4 cellular contexts compared by ENCODE assay signal in the genomic region with DNA sequence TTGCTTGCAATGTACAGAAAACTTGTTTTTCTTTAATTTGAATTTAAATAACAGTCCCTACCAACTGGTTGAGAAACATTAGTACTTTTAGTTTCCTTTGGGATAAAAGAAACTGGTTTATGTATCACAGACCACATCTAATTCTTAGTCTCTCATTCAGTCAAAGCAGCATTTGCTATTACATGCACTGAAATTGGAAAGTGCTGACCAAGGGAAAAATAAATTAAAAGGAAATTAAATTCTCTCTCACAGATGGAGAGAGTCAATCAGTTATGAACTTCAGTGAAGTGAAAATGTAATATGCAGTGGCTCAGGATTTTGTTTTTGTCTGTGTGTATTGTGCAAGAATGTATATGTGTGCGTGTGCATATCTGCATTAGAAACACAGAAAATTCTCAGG.
TF ChIP-seq lines count a peak whose summit lies in the region.

No MANE protein-coding gene starts in this region.

TF ChIP-seq in HepG2, 621 proteins besides CTCF, POLR2A, EP300 and RAD21:
- TF ChIP-seq JUNB (CRISPR knock-in tag; IDR thresholded peaks at IDR 0.05; ENCODE audit: borderline replicate concordance), result no peak
- peak; percentile 83 for TF ChIP-seq MAFF (IDR thresholded peaks at IDR 0.05; ENCODE audit: low read depth, low read length)
- TF ChIP-seq ZNF337 (CRISPR knock-in tag; IDR thresholded peaks at IDR 0.05; ENCODE audit: borderline replicate concordance, low read depth), result no peak
- TF ChIP-seq MLXIP (CRISPR knock-in tag; IDR thresholded peaks at IDR 0.05; ENCODE audit: borderline replicate concordance), result no peak
- TF ChIP-seq MAFK (conservative IDR thresholded peaks at IDR 0.05 in 1 of 2, IDR thresholded peaks at IDR 0.05 in 1 of 2; ENCODE audit: low read length in 2 of 2), result peak; percentile 80 to 92; a peak in 3 of 4 replicates
- no peak for TF ChIP-seq BHLHE40 (IDR thresholded peaks at IDR 0.05; ENCODE audit: low read length)

TF ChIP-seq in A549, 52 proteins besides CTCF, POLR2A, EP300 and RAD21:
- TF ChIP-seq CBX2 (IDR thresholded peaks at IDR 0.05; ENCODE audit: borderline replicate concordance, low read depth) (no peak), ELK1 (IDR thresholded peaks at IDR 0.05; ENCODE audit: low read depth, low read length) (no peak), MAZ (IDR thresholded peaks at IDR 0.05; ENCODE audit: borderline replicate concordance, low read depth, low read length) (no peak), E2F6 (IDR thresholded peaks at IDR 0.05; ENCODE audit: borderline replicate concordance, low read depth) (no peak), MAFK (IDR thresholded peaks at IDR 0.05; ENCODE audit: partially characterized antibody) (peak; percentile 87), HEYL (CRISPR knock-in tag; IDR thresholded peaks at IDR 0.05) (no peak)

TF ChIP-seq in IMR-90, 13 proteins besides CTCF, POLR2A, EP300 and RAD21:
- TF ChIP-seq CHD1 (IDR thresholded peaks at IDR 0.05; ENCODE audit: low read depth, low read length) (no peak), MAFK (IDR thresholded peaks at IDR 0.05; ENCODE audit: low read depth, low read length) (peak; percentile 89), CEBPB (IDR thresholded peaks at IDR 0.05; ENCODE audit: low read depth, low read length) (0 out of 2 replicates have a peak, but pooled peaks have one; percentile 15)

TF ChIP-seq in H1, 55 proteins besides CTCF, POLR2A, EP300 and RAD21:
- peak; percentile 66; the same call in 1 of the 2 replicates for TF ChIP-seq MAFK (IDR thresholded peaks at IDR 0.05; ENCODE audit: low read depth, low read length)
- no peak for TF ChIP-seq BRCA1 (IDR thresholded peaks at IDR 0.05; ENCODE audit: low read depth, low read length)
- no peak for TF ChIP-seq USF2 (IDR thresholded peaks at IDR 0.05; ENCODE audit: low read length)
